In the genomic region with DNA sequence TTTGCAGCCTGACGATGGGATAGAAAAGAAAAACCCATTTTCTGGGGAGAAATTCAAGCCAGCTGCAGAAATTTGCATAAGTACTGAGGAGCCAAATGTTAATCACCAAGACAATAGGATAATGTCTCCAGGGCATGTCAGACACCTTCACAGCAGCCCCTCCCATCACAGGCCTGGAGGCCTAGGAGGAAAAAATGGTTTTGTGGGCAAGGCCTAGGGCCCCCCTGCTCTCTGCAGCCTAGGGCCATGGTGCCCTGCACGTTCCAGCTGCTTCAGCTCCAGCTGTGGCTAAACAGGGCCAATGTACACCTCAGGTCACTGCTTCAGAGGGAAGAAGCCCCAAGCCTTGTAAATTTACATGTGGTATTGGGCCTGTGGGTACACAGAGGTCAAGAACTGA, we compare ENCODE assay signal across 8 cellular contexts.
"Had no signal": no experiment of that assay in that cellular context is flagged by ENCODE, and none has a peak within 500 bp of the region (broad histone marks: within the 10 kb centered on the region; RNA-seq: fewer than 3 reads in every experiment).

No MANE protein-coding gene starts in this region.

- ATAC-seq: GM12878 had no signal

- H3K4me3 ChIP-seq: GM12878 had no signal

- FAIRE-seq: G401.6, GM12878, GM12891, GM12892, GM18507, GM19239 had no signal

- DNase-seq: GDM1, GF-D8 had no signal
